In genomic region chrX:24023972-24024664, GRCh38 we compare ENCODE assay signal across 1 cellular context.
TF ChIP-seq lines count a peak whose summit lies in the region.

No MANE protein-coding gene starts in this region.

TF ChIP-seq in HepG2, 621 proteins besides CTCF, POLR2A, EP300 and RAD21:
- TF ChIP-seq ZNF766 (CRISPR knock-in tag; IDR thresholded peaks at IDR 0.05; ENCODE audit: borderline replicate concordance) (no peak), TBX2 (CRISPR knock-in tag; IDR thresholded peaks at IDR 0.05; ENCODE audit: borderline replicate concordance) (no peak), ASH2L (IDR thresholded peaks at IDR 0.05; ENCODE audit: insufficient read length, low read depth, low read length) (peak; percentile 25)
